In the genomic region with DNA sequence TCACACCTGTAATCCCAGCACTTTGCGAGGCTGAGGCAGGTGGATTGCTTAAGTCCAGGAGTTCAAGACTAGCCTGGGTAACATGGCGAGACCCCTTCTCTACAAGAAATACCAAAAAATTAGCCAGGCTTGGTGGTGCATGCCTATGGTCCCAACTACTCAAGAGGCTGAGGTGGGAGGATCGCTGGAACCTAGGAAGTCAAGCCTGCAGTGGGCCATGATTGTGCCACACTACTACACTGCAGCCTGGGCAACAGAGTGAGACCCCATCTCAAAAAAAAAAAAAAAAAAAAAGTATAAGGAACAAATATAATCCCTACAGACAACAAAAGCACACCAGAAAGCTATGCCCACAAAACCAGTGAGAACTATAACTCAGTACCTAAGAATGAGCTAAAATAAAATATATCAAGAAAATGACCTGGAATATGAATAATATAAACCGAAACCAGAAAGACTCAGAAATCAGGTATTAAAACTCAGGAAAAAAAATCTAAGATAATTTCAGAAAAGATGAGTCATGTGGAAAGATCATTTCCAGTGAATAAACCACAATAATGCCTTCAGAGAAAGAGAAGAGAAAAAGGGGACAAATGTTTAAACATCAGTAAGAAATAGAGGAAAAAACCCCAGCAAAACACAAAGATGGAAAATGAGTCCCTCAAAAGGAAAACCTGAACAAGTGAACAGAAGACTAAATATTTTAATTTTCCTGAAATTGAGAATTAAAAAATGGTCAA, we compare ENCODE assay signal across 19 cellular contexts. TPM values are rescaled to one million over a fixed set of nuclear protein-coding genes. Genes with fewer than 3 reads are reported as not detected.
DNase-seq lines count a peak whose midpoint lies in the region; ATAC-seq and TF ChIP-seq lines count a peak whose summit lies in the region.
"Had no signal": no experiment of that assay in that cellular context is flagged by ENCODE, and none has a peak within 500 bp of the region (broad histone marks: within the 10 kb centered on the region; RNA-seq: fewer than 3 reads in every experiment).

No MANE protein-coding gene starts in this region.

- peaks cover 6% of the 10 kb centered on the region for H3F3A ChIP-seq in smooth muscle cell (ENCODE audit: low read depth)

- H2AK5ac ChIP-seq in mesendoderm (ENCODE audit: low read length), result no peak overlapping the region

- no peak overlapping the region for H4K8ac ChIP-seq in mesendoderm (ENCODE audit: low read depth, low read length)

- 94% methylated on average over 4 of the region's 4 CpGs for WGBS in smooth muscle cell (ENCODE audit: low lambda C conversion rate)
- WGBS in mesendoderm (ENCODE audit: extremely low coverage, insufficient coverage, low lambda C conversion rate), result no CpG with 5 or more reads among the region's 4 CpGs

- ATAC-seq in activated CD8-positive, alpha-beta memory T cell treated with anti-CD3 and anti-CD28 coated beads, Interleukin-2, amount 10 ng/mL, durations not matched to agents 7 days and 5 days, result no peak
- no peak for ATAC-seq in central memory CD8-positive, alpha-beta T cell (replicated peaks; ENCODE audit: extremely low read depth, poor library complexity, severe bottlenecking)
- ATAC-seq: left cardiac atrium had no signal

- no peak overlapping the region for H2AFZ ChIP-seq in smooth muscle cell (ENCODE audit: low read depth)

- no peak overlapping the region for H3K18ac ChIP-seq in mesendoderm (ENCODE audit: low read length)

- H3K36me3 Mint-ChIP-seq in activated CD8-positive, alpha-beta memory T cell treated with anti-CD3 and anti-CD28 coated beads, Interleukin-2, amount 10 ng/mL, durations not matched to agents 7 days and 5 days, result peaks cover 49% of the 10 kb centered on the region
- H3K36me3 Mint-ChIP-seq in central memory CD8-positive, alpha-beta T cell (ENCODE audit: insufficient read depth), result peaks cover 38% of the 10 kb centered on the region

- no peak overlapping the region for H3K23ac ChIP-seq in mesendoderm (ENCODE audit: low read length)

- no peak for DNase-seq in activated CD8-positive, alpha-beta memory T cell treated with anti-CD3 and anti-CD28 coated beads, Interleukin-2, amount 10 ng/mL, durations not matched to agents 7 days and 5 days
- no peak for DNase-seq in activated CD8-positive, alpha-beta memory T cell treated with anti-CD3 and anti-CD28 coated beads for 24 hours
- peak; percentile 15 for DNase-seq in M059J (ENCODE audit: low read depth)
- DNase-seq in central memory CD8-positive, alpha-beta T cell (ENCODE audit: low spot score in 2 of 2), result no peak
- DNase-seq in smooth muscle cell (lab: John Stamatoyannopoulos, UW; ENCODE audit: unreplicated experiment), result no peak
- DNase-seq in mesendoderm, result no peak
- DNase-seq in SKM-1 (lab: John Stamatoyannopoulos, UW; ENCODE audit: unreplicated experiment), result no peak
- no peak for DNase-seq in GM13976 (ENCODE audit: low spot score)
- DNase-seq: amniotic stem cell; colonic mucosa; GF-D8; left cardiac atrium; NCI-H187 treated with DMSO at 0.1 percent for 48 hours; NCI-H524; OCI-M1; stimulated activated CD4-positive, alpha-beta T cell treated with anti-CD3 and anti-CD28 coated beads, Interleukin-12 subunit alpha, Interleukin-12 subunit beta, amount 100 ng/mL, for 4 hours had no signal

- CTCF ChIA-PET in activated CD8-positive, alpha-beta memory T cell treated with anti-CD3 and anti-CD28 coated beads, Interleukin-2, amount 10 ng/mL, durations not matched to agents 7 days and 5 days (lab: Charles Lee), result interaction anchor here (0.7 to 1.4 kb wide), 2 partner anchors 9 to 536 kb away, joined by 3 to 4 read pairs; no protein-coding TSS in a partner anchor

- TF ChIP-seq CTCF in smooth muscle cell (IDR thresholded peaks at IDR 0.05; ENCODE audit: borderline replicate concordance, insufficient read depth, poor library complexity, severe bottlenecking), result no peak
- no peak for TF ChIP-seq CTCF in GM13976 (IDR thresholded peaks at IDR 0.05; ENCODE audit: borderline replicate concordance, control extremely low read depth, extremely low read depth, insufficient read depth, missing control alignments)

- H3K27me3 ChIP-seq in smooth muscle cell (ENCODE audit: low read depth) (no peaks in the 10 kb centered on the region), mesendoderm (ENCODE audit: insufficient read depth, low read length, poor library complexity) (no peaks in the 10 kb centered on the region)
- H3K27me3 ChIP-seq: colonic mucosa, SJSA1 had no signal

- H3K4ac ChIP-seq in mesendoderm (ENCODE audit: low read depth, low read length), result no peak overlapping the region

- H3K27me3 Mint-ChIP-seq in activated CD8-positive, alpha-beta memory T cell treated with anti-CD3 and anti-CD28 coated beads, Interleukin-2, amount 10 ng/mL, durations not matched to agents 7 days and 5 days, result no peaks in the 10 kb centered on the region
- no peaks in the 10 kb centered on the region for H3K27me3 Mint-ChIP-seq in central memory CD8-positive, alpha-beta T cell

- H2BK120ac ChIP-seq in mesendoderm (ENCODE audit: low read depth, low read length), result no peak overlapping the region

- H3K79me2 ChIP-seq in smooth muscle cell (ENCODE audit: low read depth) (peaks cover 77% of the 10 kb centered on the region), mesendoderm (ENCODE audit: control insufficient read depth, insufficient read depth, low read length) (peaks cover 1% of the 10 kb centered on the region)

- in situ Hi-C loops in GM13976 (cut with MboI; ENCODE audit: low sequenced_read_pairs, unreplicated experiment), result no loop called here

- peaks cover 12% of the 10 kb centered on the region for H3K4me1 Mint-ChIP-seq in activated CD8-positive, alpha-beta memory T cell treated with anti-CD3 and anti-CD28 coated beads, Interleukin-2, amount 10 ng/mL, durations not matched to agents 7 days and 5 days
- H3K4me1 Mint-ChIP-seq in central memory CD8-positive, alpha-beta T cell, result peaks cover 19% of the 10 kb centered on the region

- H3K4me3 ChIP-seq in smooth muscle cell (no peak overlapping the region), mesendoderm (ENCODE audit: low read length) (no peak overlapping the region)
- H3K4me3 ChIP-seq: A549, colonic mucosa, prostate gland, SJSA1 had no signal

- no peak overlapping the region for H3K4me2 ChIP-seq in smooth muscle cell
- H3K4me2 ChIP-seq in mesendoderm (ENCODE audit: low read length), result no peak overlapping the region
- H3K4me2 ChIP-seq: A549 had no signal

- H3K79me1 ChIP-seq in mesendoderm (ENCODE audit: low read length), result peaks cover 4% of the 10 kb centered on the region

- no peak overlapping the region for H4K5ac ChIP-seq in mesendoderm (ENCODE audit: low read length)

- H3K56ac ChIP-seq in mesendoderm (ENCODE audit: low read length), result no peak overlapping the region

- H3K4me1 ChIP-seq in smooth muscle cell (ENCODE audit: low read depth) (no peaks in the 10 kb centered on the region), mesendoderm (ENCODE audit: control insufficient read depth, low read depth, low read length) (no peaks in the 10 kb centered on the region)
- H3K4me1 ChIP-seq: A549, colonic mucosa, prostate gland, SJSA1 had no signal

- H2BK15ac ChIP-seq in mesendoderm (replicated peaks; ENCODE audit: low read depth), result no peak overlapping the region

- no peaks in the 10 kb centered on the region for H3K9me3 Mint-ChIP-seq in activated CD8-positive, alpha-beta memory T cell treated with anti-CD3 and anti-CD28 coated beads, Interleukin-2, amount 10 ng/mL, durations not matched to agents 7 days and 5 days (ENCODE audit: low read depth)
- no peaks in the 10 kb centered on the region for H3K9me3 Mint-ChIP-seq in central memory CD8-positive, alpha-beta T cell

- peak overlapping the region; percentile 24 for H3K27ac Mint-ChIP-seq in activated CD8-positive, alpha-beta memory T cell treated with anti-CD3 and anti-CD28 coated beads, Interleukin-2, amount 10 ng/mL, durations not matched to agents 7 days and 5 days
- peak overlapping the region; percentile 75 for H3K27ac Mint-ChIP-seq in central memory CD8-positive, alpha-beta T cell (ENCODE audit: low read depth)

- H3K36me3 ChIP-seq in smooth muscle cell (ENCODE audit: low read depth) (peaks cover 10% of the 10 kb centered on the region), mesendoderm (ENCODE audit: control insufficient read depth, insufficient read depth, low read length) (no peaks in the 10 kb centered on the region)
- H3K36me3 ChIP-seq: colonic mucosa, prostate gland, SJSA1 had no signal

- no peak overlapping the region for H3K9ac ChIP-seq in smooth muscle cell (ENCODE audit: low read depth)
- H3K9ac ChIP-seq in mesendoderm (ENCODE audit: low read length), result no peak overlapping the region

- H4K20me1 ChIP-seq in smooth muscle cell (ENCODE audit: low read depth), result peaks cover 81% of the 10 kb centered on the region

- no peak overlapping the region for H3K4me3 Mint-ChIP-seq in activated CD8-positive, alpha-beta memory T cell treated with anti-CD3 and anti-CD28 coated beads, Interleukin-2, amount 10 ng/mL, durations not matched to agents 7 days and 5 days
- no peak overlapping the region for H3K4me3 Mint-ChIP-seq in central memory CD8-positive, alpha-beta T cell

- no peak overlapping the region for H2BK5ac ChIP-seq in mesendoderm (ENCODE audit: low read length)

- no peaks in the 10 kb centered on the region for H3K9me3 ChIP-seq in smooth muscle cell (replicated peaks; ENCODE audit: low read depth)
- H3K9me3 ChIP-seq: A549, colonic mucosa, prostate gland, SJSA1 had no signal

- H3K27ac ChIP-seq in smooth muscle cell (ENCODE audit: low read depth) (peak overlapping the region; percentile 28), mesendoderm (ENCODE audit: low read depth, low read length) (no peak overlapping the region)
- H3K27ac ChIP-seq: A549, colonic mucosa, prostate gland, SJSA1 had no signal

RNA-seq across cellular contexts. Expression of gene GOLPH3, which starts 57.4 kb away (rescaled TPM):
- total RNA-seq in activated CD8-positive, alpha-beta memory T cell treated with anti-CD3 and anti-CD28 coated beads, Interleukin-2, amount 10 ng/mL, durations not matched to agents 7 days and 5 days, result 10 to 100 TPM; 74.7 to 81.4 TPM
- 67.4 and 98.1 TPM in 2 replicates for total RNA-seq in M059J (2014; rRNA removed; shearing (Covaris generic))
- total RNA-seq in smooth muscle cell, result 108 and 112 TPM in 2 replicates
- 91.6 and 95.3 TPM in 2 replicates for polyA plus RNA-seq in smooth muscle cell
- 85.3 TPM for polyA plus RNA-seq in mesendoderm (2013, experiment 1 of 2)
- 85.6 TPM for polyA plus RNA-seq in mesendoderm (2013, experiment 2 of 2)
